Comparison of ENCODE assay signal across 9 cellular contexts in genomic region chr10:64041185-64041988, GRCh38.
DNase-seq lines count a peak whose midpoint lies in the region; ATAC-seq, FAIRE-seq and TF ChIP-seq lines count a peak whose summit lies in the region.
"Had no signal": no experiment of that assay in that cellular context is flagged by ENCODE, and none has a peak within 500 bp of the region (broad histone marks: within the 10 kb centered on the region; RNA-seq: fewer than 3 reads in every experiment).

No MANE protein-coding gene starts in this region.

- peak; percentile 100 for TF ChIP-seq RAD21 in H1 (IDR thresholded peaks at IDR 0.05 in 1 of 2, conservative IDR thresholded peaks at IDR 0.05 in 1 of 2; ENCODE audit: low read depth in 2 of 2, low read length in 2 of 2)

- POLR2A ChIA-PET in H1 (lab: Charles Lee; ENCODE audit: partially characterized antibody) = no interaction called here

- H2BK5ac ChIP-seq in H1 (ENCODE audit: low read depth, low read length) = peak overlapping the region; percentile 60; the same call in 1 of the 2 replicates

- no peak overlapping the region for H3K9ac ChIP-seq in H1 (replicated peaks in 1 of 4; ENCODE audit: extremely low read depth in 1 of 4, low read depth in 3 of 4, low read length in 3 of 4)

- no peak overlapping the region for H4K5ac ChIP-seq in H1 (ENCODE audit: insufficient read length, low read depth, low read length)

- H4K91ac ChIP-seq in H1 (replicated peaks; ENCODE audit: insufficient read length, low read length) = peak overlapping the region; percentile 79

- H2BK20ac ChIP-seq in H1 (ENCODE audit: low read length) = no peak overlapping the region

- no peaks in the 10 kb centered on the region; a peak in 1 of 8 replicates for H3K36me3 ChIP-seq in H1 (ENCODE audit: control insufficient read depth in 2 of 4, insufficient read depth in 4 of 4, low read length in 3 of 4)

- H2BK15ac ChIP-seq in H1 (ENCODE audit: low read length) = peak overlapping the region; percentile 29; the same call in 1 of the 2 replicates

- peak; percentile 98 to 100 (median 100) for TF ChIP-seq CTCF in H1 (IDR thresholded peaks at IDR 0.05; ENCODE audit: control extremely low read depth in 1 of 3, insufficient read depth in 1 of 3, low read depth in 1 of 3, low read length in 3 of 3)
- peak; percentile 86 for TF ChIP-seq CTCF in mesothelial cell of epicardium (IDR thresholded peaks at IDR 0.05; ENCODE audit: unreplicated experiment)

- no peak overlapping the region for H3K14ac ChIP-seq in H1 (ENCODE audit: insufficient read length)

- no peaks in the 10 kb centered on the region for H3K79me1 ChIP-seq in H1 (ENCODE audit: low read depth, low read length)

- no peak overlapping the region for H3K4me3 ChIP-seq in H1 (ENCODE audit: extremely low read depth in 1 of 4, insufficient read depth in 2 of 4, low read depth in 3 of 4, low read length in 4 of 4)

- no peak overlapping the region; the same call in 1 of the 2 replicates for H3K18ac ChIP-seq in H1 (ENCODE audit: extremely low read depth, low read length)

- no peaks in the 10 kb centered on the region for H3K36me3 Mint-ChIP-seq in mesothelial cell of epicardium

- peaks cover 11% of the 10 kb centered on the region for H3K4me1 Mint-ChIP-seq in mesothelial cell of epicardium

- TF ChIP-seq EP300 in H1 (IDR thresholded peaks at IDR 0.05; ENCODE audit: borderline replicate concordance in 1 of 2, low read depth in 2 of 2, low read length in 2 of 2) = no peak; a peak in 1 of 3 replicates

- no peaks in the 10 kb centered on the region; a peak in 1 of 7 replicates for H3K4me1 ChIP-seq in H1 (replicated peaks in 1 of 4; ENCODE audit: control insufficient read depth in 3 of 4, insufficient read depth in 4 of 4, low read length in 3 of 4)

- 60% methylated on average over 24 of the region's 43 CpGs; no CpG with 5 or more reads in 1 of the 2 experiments for WGBS in H1 (ENCODE audit: extremely low coverage in 1 of 2, insufficient coverage in 1 of 2, insufficient read length in 1 of 2, insufficient replicate concordance in 2 of 2, low coverage in 1 of 2, low lambda C conversion rate in 2 of 2, missing lambda C conversion rate in 1 of 2), 2 experiments

- no peak overlapping the region for H3K27ac Mint-ChIP-seq in mesothelial cell of epicardium

- H3K27ac ChIP-seq in H1 (ENCODE audit: low read depth, low read length) = no peak overlapping the region

- H3K23me2 ChIP-seq in H1 (ENCODE audit: low read depth, low read length) = no peaks in the 10 kb centered on the region

- ATAC-seq in GM19372 (IDR thresholded peaks at IDR 0.05; ENCODE audit: low read depth, unreplicated experiment) (peak; percentile 88), HG03460 (IDR thresholded peaks at IDR 0.05; ENCODE audit: unreplicated experiment) (peak; percentile 94)

- H3K27me3 Mint-ChIP-seq in mesothelial cell of epicardium (ENCODE audit: low read depth) = peaks cover 5% of the 10 kb centered on the region

- H3K27me3 ChIP-seq in H1 (replicated peaks in 1 of 4; ENCODE audit: control insufficient read depth in 3 of 4, extremely low read depth in 1 of 4, insufficient read depth in 3 of 4, low read length in 3 of 4) = no peaks in the 10 kb centered on the region

- no peak overlapping the region for H3K23ac ChIP-seq in H1 (ENCODE audit: insufficient read length)

- no peak overlapping the region for H2BK120ac ChIP-seq in H1 (replicated peaks; ENCODE audit: low read depth, low read length)

- H4K20me1 ChIP-seq in H1 (replicated peaks in 1 of 2; ENCODE audit: control insufficient read depth in 1 of 2, insufficient read depth in 2 of 2, low read length in 2 of 2) = no peaks in the 10 kb centered on the region

- H3K4me2 ChIP-seq in H1 (ENCODE audit: insufficient read depth in 1 of 2, low read depth in 2 of 2, low read length in 2 of 2) = no peak overlapping the region

- H3K4me3 Mint-ChIP-seq in mesothelial cell of epicardium = peak overlapping the region; percentile 11

- peak; percentile 99 for FAIRE-seq in H1 (lab: Jason Lieb, UNC)
- FAIRE-seq: colon had no signal

- peak overlapping the region; percentile 57; the same call in 1 of the 2 replicates for H2AFZ ChIP-seq in H1 (ENCODE audit: low read length)

- DNase-seq in CD1c-positive myeloid dendritic cell (ENCODE audit: extremely low spot score) (peak; percentile 90), NK-92 (lab: John Stamatoyannopoulos, UW; ENCODE audit: unreplicated experiment) (peak; percentile 4), H1 (ENCODE audit: low read depth in 1 of 2, low spot score in 2 of 2) (peak; percentile 84 to 92), mesothelial cell of epicardium (ENCODE audit: low spot score in 2 of 2, unreplicated experiment in 2 of 2) (peak; percentile 36 to 77)
- DNase-seq in activated CD8-positive, alpha-beta memory T cell treated with anti-CD3 and anti-CD28 coated beads for 4 hours (ENCODE audit: low read depth in 2 of 2) = peak; percentile 52 to 55
- peak; percentile 46 to 53 for DNase-seq in stimulated activated CD8-positive, alpha-beta memory T cell treated with anti-CD3 and anti-CD28 coated beads, Interleukin-2, amount 100 ng/mL, for 1 hour (ENCODE audit: low read depth in 2 of 2)

- H3K79me2 ChIP-seq in H1 (ENCODE audit: control insufficient read depth in 1 of 2, insufficient read depth in 2 of 2, low read length in 2 of 2) = no peaks in the 10 kb centered on the region

- no peak overlapping the region for H3K56ac ChIP-seq in H1 (replicated peaks; ENCODE audit: insufficient read length, low read depth, low read length)

- no peak overlapping the region for H2AK5ac ChIP-seq in H1 (ENCODE audit: low read depth, low read length)

- H3K4ac ChIP-seq in H1 (replicated peaks; ENCODE audit: insufficient read length, low read depth, low read length) = peak overlapping the region; percentile 14

- TF ChIP-seq POLR2A in H1 (IDR thresholded peaks at IDR 0.05; ENCODE audit: control extremely low read depth in 1 of 2, low read depth in 2 of 2, low read length in 2 of 2) = no peak

- no peaks in the 10 kb centered on the region for H3K9me3 Mint-ChIP-seq in mesothelial cell of epicardium

- H4K8ac ChIP-seq in H1 (ENCODE audit: extremely low read depth, insufficient read depth, low read length) = peak overlapping the region; percentile 6

- H3K9me3 ChIP-seq in H1 (ENCODE audit: insufficient read depth in 2 of 2, low read depth in 1 of 2, low read length in 1 of 2) = no peaks in the 10 kb centered on the region

- H2BK12ac ChIP-seq in H1 (ENCODE audit: low read depth, low read length) = 0 out of 2 replicates have a peak overlapping the region, but pooled peaks have one; percentile 34

- CTCF ChIA-PET in H1 (lab: Charles Lee; ENCODE audit: partially characterized antibody) = interaction anchor here (0.5 to 3.0 kb wide), 48 partner anchors 9 to 1319 kb away, joined by 3 to 17 read pairs (median 4); no protein-coding TSS in a partner anchor

TF ChIP-seq in H1, 55 proteins besides CTCF, POLR2A, EP300 and RAD21:
- TF ChIP-seq SP1 (IDR thresholded peaks at IDR 0.05; ENCODE audit: low read depth, low read length) (no peak), MAX (IDR thresholded peaks at IDR 0.05) (peak; percentile 42), TCF12 (IDR thresholded peaks at IDR 0.05; ENCODE audit: low read depth, low read length) (0 out of 2 replicates have a peak, but pooled peaks have one; percentile 61), YY1 (IDR thresholded peaks at IDR 0.05; ENCODE audit: low read depth, low read length) (no peak), TEAD4 (IDR thresholded peaks at IDR 0.05; ENCODE audit: low read depth, low read length) (peak; percentile 92), SIX5 (IDR thresholded peaks at IDR 0.05; ENCODE audit: low read depth, low read length) (no peak), BRCA1 (IDR thresholded peaks at IDR 0.05; ENCODE audit: low read depth, low read length) (peak; percentile 44; the same call in 1 of the 2 replicates), RFX5 (IDR thresholded peaks at IDR 0.05; ENCODE audit: borderline replicate concordance, low read depth, low read length) (peak; percentile 56; the same call in 1 of the 2 replicates), ATF3 (IDR thresholded peaks at IDR 0.05; ENCODE audit: insufficient read depth, low read depth, low read length) (peak; percentile 55), JUND (IDR thresholded peaks at IDR 0.05; ENCODE audit: low read length) (peak; percentile 30; the same call in 1 of the 2 replicates), CREB1 (IDR thresholded peaks at IDR 0.05) (peak; percentile 50; the same call in 1 of the 2 replicates), SIN3A (conservative IDR thresholded peaks at IDR 0.05 in 1 of 2, IDR thresholded peaks at IDR 0.05 in 1 of 2; ENCODE audit: low read depth in 1 of 2, low read length in 2 of 2) (0 out of 4 replicates have a peak, but pooled peaks of 1 of the 2 experiments have one; percentile 33), NANOG (IDR thresholded peaks at IDR 0.05; ENCODE audit: insufficient read depth, low read depth, low read length, poor library complexity, severe bottlenecking) (no peak)
TF ChIP-seq in H1: peak in this region for 9.

Comparison
In these comparisons a context has a peak if more than half of its experiments do, and no peak if none do; other contexts are left out.
1. DNase-seq: peak in every context shown above with its lines; median percentile 90 in CD1c-positive myeloid dendritic cell; 88 in H1; 56 in mesothelial cell of epicardium; 54 in activated CD8-positive, alpha-beta memory T cell treated with anti-CD3 and anti-CD28 coated beads for 4 hours; 50 in stimulated activated CD8-positive, alpha-beta memory T cell treated with anti-CD3 and anti-CD28 coated beads, Interleukin-2, amount 100 ng/mL, for 1 hour; 4 in NK-92.